In genomic region chr7:16644624-16644986, GRCh38 we compare ENCODE assay signal across 8 cellular contexts. TPM values are rescaled to one million over a fixed set of nuclear protein-coding genes. Genes with fewer than 3 reads are reported as not detected.
A peak's percentile ranks its signal among the peaks of the same experiment; 100 is the strongest.
DNase-seq lines count a peak whose midpoint lies in the region; ATAC-seq and TF ChIP-seq lines count a peak whose summit lies in the region.

No MANE protein-coding gene starts in this region.

- WGBS in GM23248 (ENCODE audit: low coverage in 1 of 2, low lambda C conversion rate in 2 of 2, missing lambda C conversion rate in 2 of 2), 2 experiments = 3% methylated on average over 22 of the region's 22 CpGs

- H3K9me3 ChIP-seq in GM23248 (ENCODE audit: low read depth) = no peaks in the 10 kb centered on the region
- no peaks in the 10 kb centered on the region for H3K9me3 ChIP-seq in NT2/D1 (ENCODE audit: insufficient read depth, low read length)
- H3K9me3 ChIP-seq in thoracic aorta = no peaks in the 10 kb centered on the region

- no peak for TF ChIP-seq CTCF in natural killer cell (IDR thresholded peaks at IDR 0.05)
- no peak for TF ChIP-seq CTCF in thoracic aorta (IDR thresholded peaks at IDR 0.05)

- in situ Hi-C loops in GM23248 (cut with MboI) = no loop called here

- H3K9me2 ChIP-seq in GM23248 (ENCODE audit: insufficient read depth) = no peaks in the 10 kb centered on the region

- peak; percentile 49 for TF ChIP-seq POLR2A in erythroblast (IDR thresholded peaks at IDR 0.05; ENCODE audit: low read length)

- peaks cover 29% of the 10 kb centered on the region for H3K4me1 ChIP-seq in GM23248 (ENCODE audit: insufficient read depth)
- no peaks in the 10 kb centered on the region for H3K4me1 ChIP-seq in NT2/D1 (ENCODE audit: insufficient read depth, insufficient read length)
- H3K4me1 ChIP-seq in thoracic aorta (ENCODE audit: control insufficient read depth in 1 of 2, low read depth in 2 of 2) = peaks cover 21 to 35% of the 10 kb centered on the region in 2 donors

- no peaks in the 10 kb centered on the region for H3K9me3 Mint-ChIP-seq in natural killer cell

- H3K4me2 ChIP-seq in GM23248 (ENCODE audit: unreplicated experiment) = peak overlapping the region; percentile 95

- peak overlapping the region; percentile 94 to 96 for H3K27ac Mint-ChIP-seq in natural killer cell

- peak overlapping the region; percentile 95 for H2AFZ ChIP-seq in GM23248

- H3K27me3 ChIP-seq in GM23248 (replicated peaks; ENCODE audit: insufficient read depth) (no peaks in the 10 kb centered on the region), NT2/D1 (ENCODE audit: insufficient read depth, insufficient read length) (peaks cover 11% of the 10 kb centered on the region), thoracic aorta (replicated peaks; ENCODE audit: insufficient read depth) (no peaks in the 10 kb centered on the region)

- H3K27me3 Mint-ChIP-seq in natural killer cell (ENCODE audit: low read depth in 2 of 2) = no peaks in the 10 kb centered on the region

- H4K20me1 ChIP-seq in GM23248 (ENCODE audit: insufficient read depth) = no peaks in the 10 kb centered on the region

- H3K4me3 ChIP-seq in GM23248 (peak overlapping the region; percentile 96), NT2/D1 (ENCODE audit: insufficient read length, low read depth) (peak overlapping the region; percentile 90), thoracic aorta (peak overlapping the region; percentile 94)

- intact Hi-C loops in natural killer cell (cut with micrococcal nuclease) = loop anchor here (2.0 to 10.0 kb wide), 2 partner anchors 80 to 224 kb away; partner anchors contain the start of gene CRPPA

- ATAC-seq in natural killer cell (peak in 1 of 3 donors; percentile 30), thoracic aorta (ENCODE audit: insufficient number of reproducible peaks, low FRiP score, low read depth) (no peak), HG03354 (IDR thresholded peaks at IDR 0.05; ENCODE audit: poor library complexity, severe bottlenecking, unreplicated experiment) (no peak), GM19397 (IDR thresholded peaks at IDR 0.05; ENCODE audit: unreplicated experiment) (no peak)

- peaks cover 12% of the 10 kb centered on the region for H3F3A ChIP-seq in GM23248 (ENCODE audit: insufficient read depth)

- H3K27ac ChIP-seq in GM23248 (peak overlapping the region; percentile 89), thoracic aorta (peak overlapping the region; percentile 89 to 93)

- peaks cover 60 to 70% of the 10 kb centered on the region in 2 donors for H3K4me1 Mint-ChIP-seq in natural killer cell

- H3K4me3 Mint-ChIP-seq in natural killer cell = peak overlapping the region; percentile 99

- H3K9ac ChIP-seq in GM23248 = peak overlapping the region; percentile 90
- H3K9ac ChIP-seq in NT2/D1 (ENCODE audit: insufficient read length, low read depth) = peak overlapping the region; percentile 79

- H3K36me3 ChIP-seq in GM23248 (ENCODE audit: low read depth) (no peaks in the 10 kb centered on the region), NT2/D1 (ENCODE audit: insufficient read depth, insufficient read length, low read length) (peaks cover 24% of the 10 kb centered on the region), thoracic aorta (no peaks in the 10 kb centered on the region)

- H3K79me2 ChIP-seq in GM23248 (ENCODE audit: insufficient read depth) = peaks cover 85% of the 10 kb centered on the region

- DNase-seq in GM23248 = peak; percentile 81
- no peak for DNase-seq in NT2/D1 (ENCODE audit: low read depth, low spot score)
- DNase-seq in activated T-cell treated with anti-CD3 and anti-CD28 coated beads for 4 hours = peak; percentile 36
- peak; percentile 89 for DNase-seq in erythroblast (lab: John Stamatoyannopoulos, UW)
- peak; percentile 51 for DNase-seq in natural killer cell
- no peak for DNase-seq in thoracic aorta (ENCODE audit: low spot score)

- H3K36me3 Mint-ChIP-seq in natural killer cell = no peaks in the 10 kb centered on the region

RNA-seq across cellular contexts. Expression of gene ANKMY2, which starts 0.9 kb away (rescaled TPM):
- total RNA-seq in GM23248 (2014; rRNA removed; shearing (Covaris generic)) = 23.0 and 23.1 TPM in 2 replicates
- polyA plus RNA-seq in GM23248 (2016; fragmentation: Nextera tagmentation; extraction: Ambion mirVana) = 19.3 and 22.1 TPM in 2 replicates
- total RNA-seq in natural killer cell = 10 to 100 TPM; 15.5 to 21.4 (median 19.4) TPM
- total RNA-seq in thoracic aorta = 10 to 100 TPM in 1 of 2 donors, 1 to 10 TPM in 1; 9.1 to 10.2 TPM

RNA-seq across cellular contexts. Expression of gene BZW2, which starts 1.4 kb away (rescaled TPM):
- total RNA-seq in GM23248 (2014; rRNA removed; shearing (Covaris generic)) = 54.1 and 61.0 TPM in 2 replicates
- 60.9 and 64.3 TPM in 2 replicates for polyA plus RNA-seq in GM23248 (2016; fragmentation: Nextera tagmentation; extraction: Ambion mirVana)
- total RNA-seq in natural killer cell = 10 to 100 TPM; 15.3 to 21.0 (median 19.9) TPM
- total RNA-seq in thoracic aorta = 10 to 100 TPM; 19.5 to 40.9 TPM

Comparison
In these comparisons a context has a peak if more than half of its experiments do, and no peak if none do; other contexts are left out.
1. DNase-seq: peak in GM23248 (single experiment), activated T-cell treated with anti-CD3 and anti-CD28 coated beads for 4 hours (single experiment), erythroblast (2 of 2) and natural killer cell (single experiment); none in NT2/D1 (single experiment) and thoracic aorta (single experiment).
2. Peak in every context shown above with its lines, with median percentiles within 50 percentile points of each other: H3K4me3 ChIP-seq.